ENCODE assay signal across 20 cellular contexts in the genomic region with DNA sequence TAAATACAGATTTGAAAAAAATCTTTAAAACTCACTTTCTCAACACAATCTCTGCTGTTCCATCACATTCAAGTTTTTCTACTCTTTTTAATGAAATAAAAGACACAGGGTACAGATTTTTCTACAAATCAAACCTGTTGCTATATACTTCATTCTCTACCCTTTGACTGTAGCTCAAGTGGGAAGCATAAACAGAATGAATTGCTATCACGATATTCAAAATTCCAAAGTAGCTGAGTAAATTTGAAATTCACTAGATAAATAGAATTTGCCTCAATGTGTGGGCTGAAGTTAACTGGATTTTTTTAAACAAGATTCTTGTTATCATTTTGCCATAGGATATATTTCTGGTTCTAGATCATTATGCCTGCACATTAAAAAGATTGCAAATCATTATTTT.
"Had no signal": no experiment of that assay in that cellular context is flagged by ENCODE, and none has a peak within 500 bp of the region (broad histone marks: within the 10 kb centered on the region; RNA-seq: fewer than 3 reads in every experiment).

No MANE protein-coding gene starts in this region.

- H3K4me3 Mint-ChIP-seq: endodermal cell; stimulated activated naive CD8-positive, alpha-beta T cell treated with anti-CD3 and anti-CD28 coated beads, Interleukin-15, amount 100 ng/mL, for 72 hours; type B pancreatic cell had no signal

- H3K27me3 ChIP-seq: body of pancreas, gastrocnemius medialis had no signal

- H3K27me3 Mint-ChIP-seq: memory B cell, progenitor cell of endocrine pancreas had no signal

- H3K4me3 ChIP-seq: body of pancreas, SK-N-MC had no signal

- H3K4me1 ChIP-seq: body of pancreas had no signal

- H3K36me3 Mint-ChIP-seq: activated naive CD8-positive, alpha-beta T cell; memory B cell; naive thymus-derived CD8-positive, alpha-beta T cell; type B pancreatic cell had no signal

- H3K27ac ChIP-seq: body of pancreas, SK-N-MC had no signal

- H3K9me3 Mint-ChIP-seq: endodermal cell; memory B cell; naive thymus-derived CD8-positive, alpha-beta T cell; stimulated activated naive CD8-positive, alpha-beta T cell treated with anti-CD3 and anti-CD28 coated beads, Interleukin-15, amount 100 ng/mL, for 72 hours; T-helper 2 cell treated with Interferon-gamma antibody and Interleukin-4, amounts not matched to agents 5 μg/mL and 100 μg/mL, for 36 hours; type B pancreatic cell had no signal

- H3K36me3 ChIP-seq: gastrocnemius medialis had no signal

- DNase-seq: activated CD4-positive, alpha-beta T cell treated with anti-CD3 and anti-CD28 coated beads, Interleukin-2, amount 50 U/mL, for 4 hours; activated gamma-delta T cell; amniotic stem cell; body of pancreas; caudate nucleus; endodermal cell; gastrocnemius medialis; head of caudate nucleus; kidney glomerular epithelial cell; naive thymus-derived CD8-positive, alpha-beta T cell; occipital lobe; stimulated activated CD4-positive, alpha-beta T cell treated with anti-CD3 and anti-CD28 coated beads, Interleukin-15, amount 100 ng/mL, for 24 hours; stimulated activated CD4-positive, alpha-beta T cell treated with anti-CD3 and anti-CD28 coated beads, Interleukin-2, amount 100 ng/mL, for 48 hours; stimulated activated naive CD8-positive, alpha-beta T cell treated with anti-CD3 and anti-CD28 coated beads, Interleukin-15, amount 100 ng/mL, for 72 hours had no signal

- ATAC-seq: body of pancreas had no signal

- H3K27ac Mint-ChIP-seq: activated naive CD8-positive, alpha-beta T cell; endodermal cell; memory B cell; progenitor cell of endocrine pancreas; stimulated activated naive CD8-positive, alpha-beta T cell treated with anti-CD3 and anti-CD28 coated beads, Interleukin-15, amount 100 ng/mL, for 72 hours; T-helper 2 cell treated with Interferon-gamma antibody and Interleukin-4, amounts not matched to agents 5 μg/mL and 100 μg/mL, for 36 hours; type B pancreatic cell had no signal

- H3K9me3 ChIP-seq: body of pancreas, gastrocnemius medialis had no signal
